Comparison of ENCODE assay signal across 8 cellular contexts in genomic region chr2:159613515-159614336, GRCh38. TPM values are rescaled to one million over a fixed set of nuclear protein-coding genes. Genes with fewer than 3 reads are reported as not detected.
DNase-seq lines count a peak whose midpoint lies in the region; ATAC-seq, FAIRE-seq and TF ChIP-seq lines count a peak whose summit lies in the region.

No MANE protein-coding gene starts in this region.

- TF ChIP-seq CTCF in osteocyte (IDR thresholded peaks at IDR 0.05) = no peak

- peak overlapping the region; percentile 82 for H3K4me3 Mint-ChIP-seq in osteocyte (ENCODE audit: unreplicated experiment)
- H3K4me3 Mint-ChIP-seq in effector memory CD8-positive, alpha-beta T cell = peak overlapping the region in 1 of 2 donors; percentile 85

- DNase-seq in H4 (ENCODE audit: low spot score) (peak; percentile 32), NCI-H774 (lab: John Stamatoyannopoulos, UW) (peak; percentile 49), osteocyte (ENCODE audit: extremely low spot score, unreplicated experiment) (no peak), SIG-M5 (lab: John Stamatoyannopoulos, UW) (no peak)
- DNase-seq in effector memory CD8-positive, alpha-beta T cell = no peak
- no peak for DNase-seq in activated naive CD4-positive, alpha-beta T cell (lab: John Stamatoyannopoulos, UW)
- no peak for DNase-seq in activated naive CD4-positive, alpha-beta T cell treated with Interleukin-2 at 50 U/mL for 16 hours

- no peak for ATAC-seq in effector memory CD8-positive, alpha-beta T cell (replicated peaks)

- H3K4me1 Mint-ChIP-seq in osteocyte (ENCODE audit: unreplicated experiment) = peaks cover 44% of the 10 kb centered on the region
- peaks cover 9 to 18% of the 10 kb centered on the region in 2 donors for H3K4me1 Mint-ChIP-seq in effector memory CD8-positive, alpha-beta T cell (ENCODE audit: low read depth in 2 of 2)

- peak; percentile 23 for FAIRE-seq in endometrium (lab: Jason Lieb, UNC)

- no peaks in the 10 kb centered on the region for H3K9me3 Mint-ChIP-seq in osteocyte (ENCODE audit: unreplicated experiment)
- no peaks in the 10 kb centered on the region for H3K9me3 Mint-ChIP-seq in effector memory CD8-positive, alpha-beta T cell

- peak overlapping the region; percentile 98 for H3K27ac Mint-ChIP-seq in osteocyte (ENCODE audit: unreplicated experiment)
- H3K27ac Mint-ChIP-seq in effector memory CD8-positive, alpha-beta T cell = no peak overlapping the region

- no peaks in the 10 kb centered on the region for H3K27me3 Mint-ChIP-seq in osteocyte (ENCODE audit: unreplicated experiment)
- peaks cover 25 to 33% of the 10 kb centered on the region in 2 donors for H3K27me3 Mint-ChIP-seq in effector memory CD8-positive, alpha-beta T cell

- H3K36me3 Mint-ChIP-seq in osteocyte (ENCODE audit: unreplicated experiment) = peaks cover 4% of the 10 kb centered on the region
- H3K36me3 Mint-ChIP-seq in effector memory CD8-positive, alpha-beta T cell (ENCODE audit: insufficient read depth) = peaks cover 11% of the 10 kb centered on the region

RNA-seq across cellular contexts. Expression of gene BAZ2B, which starts 2.6 kb away (rescaled TPM):
- total RNA-seq in H4 (2014; rRNA removed; shearing (Covaris generic)) = 16.7 and 17.2 TPM in 2 replicates
- 81.5 and 82.9 TPM in 2 replicates for total RNA-seq in osteocyte

Comparison
In these comparisons a context has a peak if more than half of its experiments do, and no peak if none do; other contexts are left out.
1. DNase-seq: peak in H4 (single experiment) and NCI-H774 (single experiment); none in osteocyte (single experiment), effector memory CD8-positive, alpha-beta T cell (0 of 3), activated naive CD4-positive, alpha-beta T cell (0 of 4), SIG-M5 (single experiment) and activated naive CD4-positive, alpha-beta T cell treated with Interleukin-2 at 50 U/mL for 16 hours (single experiment).